Comparison of ENCODE assay signal across 9 cellular contexts in the genomic region with DNA sequence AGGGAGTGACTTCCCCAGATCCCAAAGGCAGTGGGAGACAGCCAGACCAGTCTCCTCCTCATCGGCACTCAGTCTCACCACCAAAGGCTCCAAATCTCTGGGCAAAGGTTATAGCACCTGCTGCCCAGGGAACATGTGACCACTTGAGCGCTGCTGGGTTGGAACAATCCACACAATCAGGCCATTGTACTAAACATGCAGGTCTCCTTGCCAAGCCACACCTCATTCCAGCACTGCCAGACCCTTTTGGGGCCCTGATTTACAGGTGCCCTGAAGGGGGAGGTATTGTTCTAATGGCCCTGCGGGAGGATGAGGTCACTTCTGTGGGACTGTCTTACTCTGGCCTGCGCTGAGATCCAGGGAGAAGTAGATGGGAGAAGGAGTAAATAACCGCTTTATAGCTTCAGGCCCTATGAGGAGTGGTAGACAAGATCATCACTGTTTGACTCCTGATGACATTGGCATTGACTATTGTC. TPM values are rescaled to one million over a fixed set of nuclear protein-coding genes. Genes with fewer than 3 reads are reported as not detected.
DNase-seq lines count a peak whose midpoint lies in the region; ATAC-seq, FAIRE-seq and TF ChIP-seq lines count a peak whose summit lies in the region.
"Not testable (repeated sequence)": the region's sequence is repeated elsewhere in the genome, so short reads cannot be mapped to it uniquely, and the experiment has no call there.
"Had no signal": no experiment of that assay in that cellular context is flagged by ENCODE, and none has a peak within 500 bp of the region (broad histone marks: within the 10 kb centered on the region; RNA-seq: fewer than 3 reads in every experiment).

No MANE protein-coding gene starts in this region.

- H3K36me3 ChIP-seq in colonic mucosa; kidney epithelial cell (ENCODE audit: control insufficient read depth, insufficient read depth, low read length); mucosa of descending colon (ENCODE audit: low read depth); small intestine (ENCODE audit: control insufficient read depth in 2 of 2, insufficient read depth in 2 of 2, low read length in 2 of 2): not testable (repeated sequence)

- not testable (repeated sequence) for H3K9ac ChIP-seq in colonic mucosa (ENCODE audit: low read depth in 2 of 2, low read length in 2 of 2)

- ATAC-seq in mucosa of descending colon = peak; percentile 87

- H3K27me3 ChIP-seq in colonic mucosa; kidney epithelial cell (ENCODE audit: control insufficient read depth, insufficient read depth, low read length); small intestine (ENCODE audit: control insufficient read depth in 2 of 2, insufficient read depth in 2 of 2, low read length in 2 of 2): not testable (repeated sequence)

- DNase-seq in Daoy (ENCODE audit: low read depth) = peak; percentile 7
- DNase-seq in NCI-H146 (lab: John Stamatoyannopoulos, UW) = peak; percentile 41
- peak; percentile 57 for DNase-seq in NCI-H774 (lab: John Stamatoyannopoulos, UW)
- DNase-seq in colonic mucosa = peak; percentile 68
- DNase-seq in kidney epithelial cell (ENCODE audit: low read depth) = peak; percentile 38
- DNase-seq in mucosa of descending colon = peak; percentile 55 to 66 (median 64)
- DNase-seq in small intestine = peak; percentile 85

- 17 to 61% (median 41%) methylated on average over 5 of the region's 5 CpGs for WGBS in small intestine, 3 donors

- not testable (repeated sequence) for H3K4me3 ChIP-seq in colonic mucosa; kidney epithelial cell (ENCODE audit: low read depth, low read length); mucosa of descending colon; small intestine (ENCODE audit: low read depth in 1 of 2, low read length in 2 of 2)

- intact Hi-C loops in colonic mucosa (cut with DNase I); mucosa of descending colon (cut with DNase I, micrococcal nuclease): not testable (repeated sequence)

- H3K4me1 ChIP-seq in colonic mucosa; mucosa of descending colon (ENCODE audit: low read depth); small intestine (ENCODE audit: control insufficient read depth in 2 of 2, insufficient read depth in 1 of 2, low read depth in 1 of 2, low read length in 1 of 2): not testable (repeated sequence)

- H3K9me3 ChIP-seq in colonic mucosa; mucosa of descending colon; small intestine (ENCODE audit: control insufficient read depth, low read depth): not testable (repeated sequence)

- not testable (repeated sequence) for TF ChIP-seq CTCF in colonic mucosa (IDR thresholded peaks at IDR 0.05); kidney epithelial cell (IDR thresholded peaks at IDR 0.05; ENCODE audit: insufficient read depth, low read length, poor library complexity, severe bottlenecking); mucosa of descending colon (IDR thresholded peaks at IDR 0.05)

- not testable (repeated sequence) for FAIRE-seq in small intestine (lab: Jason Lieb, UNC)

- H3K27ac ChIP-seq in colonic mucosa = peak overlapping the region; percentile 40
- H3K27ac ChIP-seq in small intestine (ENCODE audit: low read depth in 1 of 2, low read length in 1 of 2) = peak overlapping the region in 1 of 2 donors; percentile 91

RNA-seq across cellular contexts. Expression of gene PAX8, which starts 10.0 kb away (rescaled TPM):
- 0.17 and 0.57 TPM in 2 replicates for total RNA-seq in Daoy (2014; rRNA removed; shearing (Covaris generic))
- total RNA-seq in colonic mucosa (1 to 10 TPM; 1.1 to 1.9 TPM), kidney epithelial cell (118 and 142 TPM in 2 replicates), mucosa of descending colon (1 to 10 TPM in 2 of 3 donors, under 1 TPM in 1; 0.82 to 6.2 (median 4.8) TPM)
- 1 to 10 TPM in 2 of 3 donors, under 1 TPM in 1; 0.45 to 3.8 (median 1.2) TPM for polyA plus RNA-seq in small intestine
- total RNA-seq: cerebellum, G401 had no signal

Comparison
In these comparisons a context has a peak if more than half of its experiments do, and no peak if none do; other contexts are left out.
1. DNase-seq: peak in every context shown above with its lines; median percentile 85 in small intestine; 68 in colonic mucosa; 64 in mucosa of descending colon; 57 in NCI-H774; 41 in NCI-H146; 38 in kidney epithelial cell; 7 in Daoy.
2. RNA of gene PAX8, which starts 10.0 kb away (total RNA-seq): 118 to 142 TPM in kidney epithelial cell; 0.82 to 6.2 TPM in mucosa of descending colon, 1.1 to 1.9 TPM in colonic mucosa and 0.17 to 0.57 TPM in Daoy; every median in the first group is over 10 times any median in the second.